24 cellular contexts compared by ENCODE assay signal in the genomic region with DNA sequence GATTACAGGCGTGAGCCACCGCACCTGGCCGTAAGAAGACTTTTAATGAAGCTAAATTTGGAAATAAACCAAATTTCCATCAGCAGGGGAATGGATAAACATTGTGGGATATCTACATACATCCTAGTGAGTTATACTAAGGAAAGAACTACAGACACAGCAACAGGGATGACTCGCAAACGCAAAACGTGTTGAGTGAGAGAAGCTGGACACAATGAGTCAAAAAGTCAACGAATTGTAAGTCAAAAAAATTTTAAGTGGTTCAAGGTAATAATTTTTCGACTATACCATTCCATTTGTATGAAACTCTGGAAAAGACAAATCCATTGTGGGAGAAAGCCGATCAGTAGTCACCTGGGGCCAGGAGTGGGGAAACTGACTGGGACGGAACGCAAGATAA. TPM values are rescaled to one million over a fixed set of nuclear protein-coding genes. Genes with fewer than 3 reads are reported as not detected.
DNase-seq lines count a peak whose midpoint lies in the region; ATAC-seq, FAIRE-seq and TF ChIP-seq lines count a peak whose summit lies in the region.
"Had no signal": no experiment of that assay in that cellular context is flagged by ENCODE, and none has a peak within 500 bp of the region (broad histone marks: within the 10 kb centered on the region; RNA-seq: fewer than 3 reads in every experiment).

No MANE protein-coding gene starts in this region.

- H2AFZ ChIP-seq in PC-3 (ENCODE audit: low read length): no peak overlapping the region
- no peak overlapping the region for H2AFZ ChIP-seq in GM12878 (ENCODE audit: control insufficient read depth, low read depth, low read length)
- no peak overlapping the region for H2AFZ ChIP-seq in osteoblast (ENCODE audit: low read length)
- H2AFZ ChIP-seq: GM23248 had no signal

- no peak overlapping the region for H3K4me3 ChIP-seq in PC-3 (ENCODE audit: low read length)
- H3K4me3 ChIP-seq in GM12878: no peak overlapping the region
- H3K4me3 ChIP-seq in osteoblast (ENCODE audit: insufficient read depth, low read length): no peak overlapping the region
- H3K4me3 ChIP-seq in stomach: no peak overlapping the region
- H3K4me3 ChIP-seq in Peyer's patch: no peak overlapping the region
- H3K4me3 ChIP-seq: GM23248, HAP-1 had no signal

- H3K36me3 Mint-ChIP-seq in T-helper 17 cell (ENCODE audit: low read depth): no peaks in the 10 kb centered on the region
- H3K36me3 Mint-ChIP-seq: CD8-positive, alpha-beta memory T cell had no signal

- CTCF ChIA-PET in PC-3 (lab: Charles Lee): no interaction called here
- CTCF ChIA-PET in GM12878 (lab: Yijun Ruan, JAX): interaction anchor here (1.2 to 2.6 kb wide), 2 partner anchors 17 to 70 kb away, joined by 3 to 7 read pairs; no protein-coding TSS in a partner anchor

- in situ Hi-C loops in GM12878 (cut with MboI): no loop called here

- RAD21 ChIA-PET in GM12878 (lab: Charles Lee; ENCODE audit: unreplicated experiment): no interaction called here

- ATAC-seq in PC-3: no peak
- no peak for ATAC-seq in GM12878
- ATAC-seq in T-helper 17 cell: no peak
- ATAC-seq: HepG2 had no signal

- SMC1A ChIA-PET in GM12878 (lab: Charles Lee; ENCODE audit: uncharacterized antibody, unreplicated experiment): no interaction called here

- intact Hi-C loops in PC-3 (cut with micrococcal nuclease): no loop called here
- intact Hi-C loops in GM12878 (cut with micrococcal nuclease; ENCODE audit: unreplicated experiment): no loop called here
- intact Hi-C loops in stomach (cut with DNase I; ENCODE audit: low total_unique reads): loop anchor here (5.0 kb wide), 1 partner anchor 69 kb away; no protein-coding TSS in a partner anchor

- no peak overlapping the region for H3K27ac Mint-ChIP-seq in T-helper 17 cell
- H3K27ac Mint-ChIP-seq: CD4-positive, CD25-positive, alpha-beta regulatory T cell had no signal

- H4K20me1 ChIP-seq in PC-3 (ENCODE audit: low read length) (no peaks in the 10 kb centered on the region), GM12878 (ENCODE audit: control insufficient read depth, insufficient read depth) (no peaks in the 10 kb centered on the region), osteoblast (ENCODE audit: insufficient read depth, low read length) (no peaks in the 10 kb centered on the region)

- no peak overlapping the region for H3K4me3 Mint-ChIP-seq in T-helper 17 cell
- H3K4me3 Mint-ChIP-seq: CD4-positive, CD25-positive, alpha-beta regulatory T cell; CD8-positive, alpha-beta memory T cell had no signal

- 66% methylated on average over 11 of the region's 11 CpGs for WGBS in GM12878 (ENCODE audit: insufficient coverage, insufficient replicate concordance, low lambda C conversion rate, missing lambda C conversion rate)
- 82 to 84% (median 83%) methylated on average over 11 of the region's 11 CpGs for WGBS in stomach, 5 donors

- peaks cover 27% of the 10 kb centered on the region for H3K27me3 Mint-ChIP-seq in T-helper 17 cell

- H3K9me3 ChIP-seq in PC-3 (ENCODE audit: low read length) (no peaks in the 10 kb centered on the region), GM12878 (replicated peaks; ENCODE audit: control insufficient read depth, insufficient read depth, low read length) (no peaks in the 10 kb centered on the region), osteoblast (ENCODE audit: low read depth, low read length) (no peaks in the 10 kb centered on the region), stomach (no peaks in the 10 kb centered on the region), T-helper 17 cell (ENCODE audit: control insufficient read depth, low read length, poor library complexity, severe bottlenecking) (no peaks in the 10 kb centered on the region), Peyer's patch (peaks cover 0 to 9% (median 0%) of the 10 kb centered on the region in 4 donors)
- H3K9me3 ChIP-seq: BE2C, HAP-1 had no signal

- TF ChIP-seq EP300 in GM12878 (IDR thresholded peaks at IDR 0.05; ENCODE audit: borderline replicate concordance in 1 of 2, control insufficient read depth in 1 of 2, low read depth in 2 of 2, low read length in 2 of 2) (no peak), stomach (IDR thresholded peaks at IDR 0.05) (no peak)

- H3K4me2 ChIP-seq in PC-3 (ENCODE audit: low read length): no peak overlapping the region
- no peak overlapping the region for H3K4me2 ChIP-seq in GM12878 (ENCODE audit: control insufficient read depth, insufficient read depth)
- H3K4me2 ChIP-seq in osteoblast (ENCODE audit: insufficient read depth, low read length): no peak overlapping the region

- H3K4me1 Mint-ChIP-seq in T-helper 17 cell: peaks cover 10% of the 10 kb centered on the region
- H3K4me1 Mint-ChIP-seq: CD8-positive, alpha-beta memory T cell had no signal

- POLR2A ChIA-PET in PC-3 (lab: Charles Lee; ENCODE audit: unreplicated experiment): no interaction called here
- POLR2A ChIA-PET in GM12878 (lab: Charles Lee): no interaction called here

- TF ChIP-seq CTCF in PC-3 (conservative IDR thresholded peaks at IDR 0.05; ENCODE audit: low read depth, low read length) (no peak), GM12878 (IDR thresholded peaks at IDR 0.05 in 2 of 3, conservative IDR thresholded peaks at IDR 0.05 in 1 of 3; ENCODE audit: control insufficient read depth in 2 of 3, extremely low read depth in 1 of 3, insufficient read depth in 1 of 3, low read depth in 3 of 3, low read length in 3 of 3) (no peak), osteoblast (IDR thresholded peaks at IDR 0.05; ENCODE audit: extremely low read depth, low read depth, low read length) (no peak), stomach (IDR thresholded peaks at IDR 0.05) (no peak), Peyer's patch (IDR thresholded peaks at IDR 0.05) (no peak)

- H3F3A ChIP-seq in PC-3 (ENCODE audit: low read length, unreplicated experiment): no peaks in the 10 kb centered on the region

- H3K36me3 ChIP-seq in PC-3 (ENCODE audit: low read depth, low read length) (no peaks in the 10 kb centered on the region), GM12878 (ENCODE audit: control insufficient read depth in 2 of 2, insufficient read depth in 2 of 2, low read length in 1 of 2) (no peaks in the 10 kb centered on the region), osteoblast (ENCODE audit: insufficient read depth, low read length) (no peaks in the 10 kb centered on the region), stomach (no peaks in the 10 kb centered on the region), Peyer's patch (no peaks in the 10 kb centered on the region)
- H3K36me3 ChIP-seq: BE2C, HAP-1 had no signal

- H3K79me2 ChIP-seq in PC-3 (ENCODE audit: low read length) (no peaks in the 10 kb centered on the region), GM12878 (ENCODE audit: control insufficient read depth, insufficient read depth, low read length) (no peaks in the 10 kb centered on the region), osteoblast (ENCODE audit: insufficient read depth, low read length) (no peaks in the 10 kb centered on the region)

- H3K4me1 ChIP-seq in PC-3 (ENCODE audit: insufficient read depth, low read length): peaks cover 17% of the 10 kb centered on the region
- no peaks in the 10 kb centered on the region for H3K4me1 ChIP-seq in GM12878 (ENCODE audit: control insufficient read depth, insufficient read depth, low read length)
- H3K4me1 ChIP-seq in osteoblast (ENCODE audit: insufficient read depth, low read length): no peaks in the 10 kb centered on the region
- no peaks in the 10 kb centered on the region for H3K4me1 ChIP-seq in stomach
- peaks cover 0 to 9% (median 4%) of the 10 kb centered on the region in 4 donors for H3K4me1 ChIP-seq in Peyer's patch
- H3K4me1 ChIP-seq: BE2C, HAP-1 had no signal

- no peak for TF ChIP-seq RAD21 in GM12878 (IDR thresholded peaks at IDR 0.05; ENCODE audit: insufficient read depth, low read depth, low read length)

- DNase-seq in PC-3 (peak; percentile 53), GM12878 (ENCODE audit: low read depth, low spot score) (no peak), osteoblast (ENCODE audit: insufficient read length, low spot score, missing footprints) (peak; percentile 78), stomach (peak; percentile 13), T-helper 17 cell (no peak), AML-193 (lab: John Stamatoyannopoulos, UW) (no peak), Peyer's patch (no peak)
- DNase-seq: BE2C; C1 segment of cervical spinal cord; CD4-positive, CD25-positive, alpha-beta regulatory T cell; CD8-positive, alpha-beta memory T cell; COR-L47; DMS 273 treated with DMSO at 0.1 percent for 48 hours; DMS53; DND-41; EL; GM23248 had no signal

- no peaks in the 10 kb centered on the region for H3K9me2 ChIP-seq in PC-3 (replicated peaks; ENCODE audit: low read length)

- BruUV-seq in PC-3 (replicated peaks; lab: Mats Ljungman, UMichigan): no TSS peak
- no TSS peak for BruUV-seq in GM12878 (replicated peaks; lab: Mats Ljungman, UMichigan)

- H3K27me3 ChIP-seq in PC-3 (ENCODE audit: low read length) (no peaks in the 10 kb centered on the region), GM12878 (replicated peaks in 1 of 2; ENCODE audit: control insufficient read depth in 2 of 2, insufficient read depth in 2 of 2, low read length in 1 of 2) (no peaks in the 10 kb centered on the region; a peak in 1 of 4 replicates), osteoblast (ENCODE audit: insufficient read depth, low read length) (peaks cover 25% of the 10 kb centered on the region), stomach (peaks cover 0 to 2% (median 0%) of the 10 kb centered on the region in 3 donors), Peyer's patch (no peaks in the 10 kb centered on the region)
- H3K27me3 ChIP-seq: BE2C had no signal

- FAIRE-seq in GM12878 (lab: Jason Lieb, UNC): no peak
- FAIRE-seq: GM12891, GM19239, HepG2 had no signal

- H3K9ac ChIP-seq in PC-3 (ENCODE audit: low read length) (no peak overlapping the region), GM12878 (ENCODE audit: control insufficient read depth, insufficient read depth, low read length) (no peak overlapping the region)
- H3K9ac ChIP-seq: GM23248 had no signal

- TF ChIP-seq POLR2A in GM12878 (IDR thresholded peaks at IDR 0.05; ENCODE audit: low read depth, low read length) (no peak), stomach (IDR thresholded peaks at IDR 0.05) (no peak), Peyer's patch (IDR thresholded peaks at IDR 0.05) (no peak)

- no peak overlapping the region for H3K27ac ChIP-seq in PC-3 (ENCODE audit: low read length)
- no peak overlapping the region for H3K27ac ChIP-seq in GM12878 (ENCODE audit: control insufficient read depth, insufficient read depth)
- no peak overlapping the region for H3K27ac ChIP-seq in osteoblast (ENCODE audit: low read depth, low read length)
- no peak overlapping the region for H3K27ac ChIP-seq in stomach
- no peak overlapping the region for H3K27ac ChIP-seq in Peyer's patch
- H3K27ac ChIP-seq: GM23248 had no signal

RNA-seq across cellular contexts. Expression of a gene that starts 19.9 kb away (rescaled TPM):
- total RNA-seq in PC-3 (2014; rRNA removed): 5.5 and 5.8 TPM in 2 replicates
- not detected in 2 replicates for total RNA-seq in GM12878 (2013; cell fraction: nucleolus; rRNA removed)
- total RNA-seq in GM12878 (2014; rRNA removed): not detected in 2 replicates
- not detected in 2 replicates for total RNA-seq in GM12878 (2014; rRNA removed; fragmentation: Illumina TruSeq; extraction: Trizol)
- 0.05 TPM in 1 of 2 replicates, not detected in the other for total RNA-seq in GM12878 (2021)
- not detected for polyA plus RNA-seq in GM12878 (2011; ENCODE audit: low read depth)
- polyA plus RNA-seq in GM12878 (2011; rRNA removed): not detected in 2 replicates
- polyA plus RNA-seq in GM12878 (2011; cell fraction: cytosol; rRNA removed): not detected in 2 replicates
- polyA plus RNA-seq in GM12878 (2011; cell fraction: nucleus; rRNA removed): not detected in 2 replicates
- polyA plus RNA-seq in GM12878 (2012): not detected in 2 replicates
- not detected in 2 replicates for polyA plus RNA-seq in GM12878 (2014; fragmentation: Illumina TruSeq; extraction: Trizol)
- not detected for polyA plus RNA-seq in GM12878 (2014; fragmentation: Nextera tagmentation; extraction: Ambion mirVana)
- not detected in 2 replicates for polyA plus RNA-seq in GM12878 (2014; rRNA removed)
- not detected for polyA plus RNA-seq in GM12878 (2016; fragmentation: Nextera tagmentation; extraction: Ambion mirVana)
- not detected in 2 replicates for polyA minus RNA-seq in GM12878 (2011; rRNA and poly(A)+ RNA removed)
- not detected in 2 replicates for polyA minus RNA-seq in GM12878 (2011; cell fraction: cytosol; rRNA and poly(A)+ RNA removed)
- polyA minus RNA-seq in GM12878 (2011; cell fraction: nucleus; rRNA and poly(A)+ RNA removed): not detected in 2 replicates
- not detected in 2 replicates for total RNA-seq in osteoblast
- total RNA-seq in stomach: 10 to 100 TPM in 4 of 5 donors, 1 to 10 TPM in 1; 3.5 to 41.4 (median 12.9) TPM
- 1 to 10 TPM; 1.9 to 4.7 (median 3.8) TPM for polyA plus RNA-seq in stomach
- not detected for total RNA-seq in T-helper 17 cell
- 10 to 100 TPM in 3 of 4 donors, 1 to 10 TPM in 1; 7.4 to 45.2 (median 36.6) TPM for total RNA-seq in Peyer's patch
- total RNA-seq: A172; CD4-positive, CD25-positive, alpha-beta regulatory T cell; CD8-positive, alpha-beta memory T cell; G401; GM23248; H4; HepG2 had no signal
- polyA plus RNA-seq: CD4-positive, CD25-positive, alpha-beta regulatory T cell; CD8-positive, alpha-beta memory T cell; GM23248 had no signal

RNA-seq across cellular contexts. Expression of a gene that starts 42.2 kb away (rescaled TPM):
- total RNA-seq in PC-3 (2014; rRNA removed) (0.17 and 0.55 TPM in 2 replicates), GM12878 (2014; rRNA removed) (not detected in 2 replicates), GM12878 (2014; rRNA removed; fragmentation: Illumina TruSeq; extraction: Trizol) (not detected in 2 replicates), GM12878 (2021) (not detected in 2 replicates), osteoblast (not detected in 2 replicates), stomach (1 to 10 TPM in 2 of 5 donors, not detected in 3; 1.2 to 2.9 TPM), T-helper 17 cell (not detected), Peyer's patch (not detected)
- total RNA-seq in GM12878 (2013; cell fraction: nucleolus; rRNA removed): not detected in 2 replicates
- polyA plus RNA-seq in GM12878 (2011; ENCODE audit: low read depth): not detected
- polyA plus RNA-seq in GM12878 (2011; rRNA removed) (0.03 TPM in 1 of 2 replicates, not detected in the other), GM12878 (2014; fragmentation: Illumina TruSeq; extraction: Trizol) (not detected in 2 replicates), GM12878 (2014; fragmentation: Nextera tagmentation; extraction: Ambion mirVana) (not detected), GM12878 (2014; rRNA removed) (0.06 TPM in 1 of 2 replicates, not detected in the other), GM12878 (2016; fragmentation: Nextera tagmentation; extraction: Ambion mirVana) (not detected), stomach (1 to 10 TPM in 1 of 3 donors, under 1 TPM in 1, not detected in 1; 0.18 to 3.2 TPM)
- 0.02 TPM in 1 of 2 replicates, not detected in the other for polyA plus RNA-seq in GM12878 (2011; cell fraction: cytosol; rRNA removed)
- polyA plus RNA-seq in GM12878 (2011; cell fraction: nucleus; rRNA removed): 0.06 TPM in 1 of 2 replicates, not detected in the other
- not detected in 2 replicates for polyA plus RNA-seq in GM12878 (2012)
- polyA minus RNA-seq in GM12878 (2011; rRNA and poly(A)+ RNA removed): not detected in 2 replicates
- not detected in 2 replicates for polyA minus RNA-seq in GM12878 (2011; cell fraction: cytosol; rRNA and poly(A)+ RNA removed)
- polyA minus RNA-seq in GM12878 (2011; cell fraction: nucleus; rRNA and poly(A)+ RNA removed): not detected in 2 replicates
- total RNA-seq: A172; CD4-positive, CD25-positive, alpha-beta regulatory T cell; CD8-positive, alpha-beta memory T cell; GM23248; H4 had no signal
- polyA plus RNA-seq: CD4-positive, CD25-positive, alpha-beta regulatory T cell; CD8-positive, alpha-beta memory T cell; GM23248 had no signal

Comparison
In these comparisons a context has a peak if more than half of its experiments do, and no peak if none do; other contexts are left out.
1. DNase-seq: peak in PC-3 (single experiment), osteoblast (single experiment) and stomach (single experiment); none in GM12878 (single experiment), T-helper 17 cell (0 of 3), AML-193 (0 of 2) and Peyer's patch (0 of 3).